Comparison of ENCODE assay signal across 22 cellular contexts in genomic region chr12:39116877-39117276, GRCh38.
DNase-seq lines count a peak whose midpoint lies in the region; ATAC-seq and TF ChIP-seq lines count a peak whose summit lies in the region.
"Had no signal": no experiment of that assay in that cellular context is flagged by ENCODE, and none has a peak within 500 bp of the region (broad histone marks: within the 10 kb centered on the region; RNA-seq: fewer than 3 reads in every experiment).

No MANE protein-coding gene starts in this region.

- peak; percentile 8 for DNase-seq in DMS153 (lab: John Stamatoyannopoulos, UW)
- DNase-seq in NCI-H226: peak; percentile 31
- DNase-seq in WTC11 (ENCODE audit: low spot score): no peak
- DNase-seq in HFFc6: no peak
- no peak for DNase-seq in stimulated activated CD8-positive, alpha-beta memory T cell treated with anti-CD3 and anti-CD28 coated beads, Interleukin-4, amount 100 ng/mL, for 48 hours
- no peak for DNase-seq in Right ventricle myocardium superior
- DNase-seq in psoas muscle: no peak
- DNase-seq: DND-41; GM23248; MG63; NCI-H1436; NCI-H187 treated with DMSO at 0.1 percent for 48 hours; NCI-H2171; NCI-H446 treated with DMSO at 0.1 percent for 48 hours; NCI-H526 treated with DMSO at 0.1 percent for 48 hours; NK-92 treated with Interleukin-12 subunit alpha and Interleukin-12 subunit beta, amount 100 ng/mL, for 24 hours had no signal

- no peak for TF ChIP-seq CTCF in WTC11 (IDR thresholded peaks at IDR 0.05)
- no peak for TF ChIP-seq CTCF in HFFc6 (IDR thresholded peaks at IDR 0.05)
- no peak for TF ChIP-seq CTCF in psoas muscle (IDR thresholded peaks at IDR 0.05)

- peaks cover 17% of the 10 kb centered on the region for H3K4me1 Mint-ChIP-seq in WTC11
- no peaks in the 10 kb centered on the region for H3K4me1 Mint-ChIP-seq in HFFc6 (ENCODE audit: low read depth)
- H3K4me1 Mint-ChIP-seq: B cell, IgD-negative memory B cell had no signal

- no peak; the same call in 1 of the 2 replicates for ATAC-seq in WTC11
- no peak for ATAC-seq in Right ventricle myocardium superior (ENCODE audit: poor library complexity)
- no peak for ATAC-seq in psoas muscle
- ATAC-seq: A549, GM12878, HCT116 had no signal

- no peaks in the 10 kb centered on the region for H3K9me3 ChIP-seq in psoas muscle
- H3K9me3 ChIP-seq: A549 had no signal

- H3K27ac Mint-ChIP-seq in WTC11: 0 out of 2 replicates have a peak overlapping the region, but pooled peaks have one; percentile 23
- no peak overlapping the region for H3K27ac Mint-ChIP-seq in HFFc6
- H3K27ac Mint-ChIP-seq: B cell, IgD-negative memory B cell had no signal

- intact Hi-C loops in Right ventricle myocardium superior (cut with DNase I) (no loop called here), psoas muscle (cut with DNase I) (no loop called here)

- CTCF ChIA-PET in WTC11 (lab: Charles Lee): interaction anchor here (1.1 to 1.2 kb wide), 2 partner anchors 156 to 196 kb away, joined by 3 to 5 read pairs; no protein-coding TSS in a partner anchor

- no peak overlapping the region for H3K27ac ChIP-seq in psoas muscle
- H3K27ac ChIP-seq: A549, GM23248 had no signal

- 80 to 87% (median 85%) methylated on average over 2 of the region's 2 CpGs for WGBS in psoas muscle, 3 donors

- H3K9me3 Mint-ChIP-seq in WTC11: peaks cover 15% of the 10 kb centered on the region
- H3K9me3 Mint-ChIP-seq in HFFc6: peaks cover 18% of the 10 kb centered on the region

- H3K36me3 Mint-ChIP-seq in WTC11 (peaks cover 3% of the 10 kb centered on the region; the same call in 1 of the 2 replicates), HFFc6 (ENCODE audit: low read depth) (peaks cover 4% of the 10 kb centered on the region; the same call in 1 of the 2 replicates)
- H3K36me3 Mint-ChIP-seq: IgD-negative memory B cell had no signal

- POLR2A ChIA-PET in WTC11 (lab: Charles Lee): no interaction called here

- H3K36me3 ChIP-seq in psoas muscle (ENCODE audit: insufficient read depth in 1 of 2, low read depth in 1 of 2): no peaks in the 10 kb centered on the region
- H3K36me3 ChIP-seq: MG63 had no signal

- no peak for TF ChIP-seq RAD21 in Ishikawa (IDR thresholded peaks at IDR 0.05; ENCODE audit: low read depth)

- H3K27me3 Mint-ChIP-seq in WTC11 (ENCODE audit: low read depth): no peaks in the 10 kb centered on the region
- no peaks in the 10 kb centered on the region for H3K27me3 Mint-ChIP-seq in HFFc6 (ENCODE audit: insufficient read depth)
- H3K27me3 Mint-ChIP-seq: B cell, IgD-negative memory B cell had no signal

- no peaks in the 10 kb centered on the region for H3K4me1 ChIP-seq in psoas muscle
- H3K4me1 ChIP-seq: A549 had no signal

- H3K4me3 Mint-ChIP-seq in WTC11: no peak overlapping the region
- H3K4me3 Mint-ChIP-seq in HFFc6: no peak overlapping the region
- H3K4me3 Mint-ChIP-seq: B cell, IgD-negative memory B cell had no signal

- H3K4me3 ChIP-seq in psoas muscle: no peak overlapping the region
- H3K4me3 ChIP-seq: A549, GM12878, GM23248, MG63 had no signal

- TF ChIP-seq EP300 in Ishikawa (IDR thresholded peaks at IDR 0.05; ENCODE audit: borderline replicate concordance): no peak

- H3K27me3 ChIP-seq in psoas muscle (ENCODE audit: insufficient read depth in 3 of 3, low read length in 2 of 3): no peaks in the 10 kb centered on the region
- H3K27me3 ChIP-seq: MG63 had no signal

TF ChIP-seq in Ishikawa, 13 proteins besides CTCF, POLR2A, EP300 and RAD21:
- TF ChIP-seq NFIC (IDR thresholded peaks at IDR 0.05) (peak; percentile 33; the same call in 1 of the 2 replicates), TCF12 (IDR thresholded peaks at IDR 0.05; ENCODE audit: low read depth) (no peak), YY1 (IDR thresholded peaks at IDR 0.05; ENCODE audit: low read depth) (no peak)
TF ChIP-seq in Ishikawa: peak in this region for 1.

TF ChIP-seq in WTC11, 78 proteins besides CTCF, POLR2A, EP300 and RAD21:
- TF ChIP-seq MYBL2 (CRISPR knock-in tag; IDR thresholded peaks at IDR 0.05): no peak
- TF ChIP-seq ZNF317 (CRISPR knock-in tag; IDR thresholded peaks at IDR 0.05; ENCODE audit: borderline replicate concordance, low read depth): no peak
- no peak for TF ChIP-seq SP1 (CRISPR knock-in tag; conservative IDR thresholded peaks at IDR 0.05)
- no peak for TF ChIP-seq ZNF671 (CRISPR knock-in tag; IDR thresholded peaks at IDR 0.05)
- no peak for TF ChIP-seq ZNF232 (CRISPR knock-in tag; IDR thresholded peaks at IDR 0.05)

Comparison
In these comparisons a context has a peak if more than half of its experiments do, and no peak if none do; other contexts are left out.
1. DNase-seq: peak in DMS153 (single experiment) and NCI-H226 (single experiment); none in WTC11 (single experiment), HFFc6 (single experiment), stimulated activated CD8-positive, alpha-beta memory T cell treated with anti-CD3 and anti-CD28 coated beads, Interleukin-4, amount 100 ng/mL, for 48 hours (single experiment), Right ventricle myocardium superior (single experiment) and psoas muscle (0 of 2).